12 cellular contexts compared by ENCODE assay signal in the genomic region with DNA sequence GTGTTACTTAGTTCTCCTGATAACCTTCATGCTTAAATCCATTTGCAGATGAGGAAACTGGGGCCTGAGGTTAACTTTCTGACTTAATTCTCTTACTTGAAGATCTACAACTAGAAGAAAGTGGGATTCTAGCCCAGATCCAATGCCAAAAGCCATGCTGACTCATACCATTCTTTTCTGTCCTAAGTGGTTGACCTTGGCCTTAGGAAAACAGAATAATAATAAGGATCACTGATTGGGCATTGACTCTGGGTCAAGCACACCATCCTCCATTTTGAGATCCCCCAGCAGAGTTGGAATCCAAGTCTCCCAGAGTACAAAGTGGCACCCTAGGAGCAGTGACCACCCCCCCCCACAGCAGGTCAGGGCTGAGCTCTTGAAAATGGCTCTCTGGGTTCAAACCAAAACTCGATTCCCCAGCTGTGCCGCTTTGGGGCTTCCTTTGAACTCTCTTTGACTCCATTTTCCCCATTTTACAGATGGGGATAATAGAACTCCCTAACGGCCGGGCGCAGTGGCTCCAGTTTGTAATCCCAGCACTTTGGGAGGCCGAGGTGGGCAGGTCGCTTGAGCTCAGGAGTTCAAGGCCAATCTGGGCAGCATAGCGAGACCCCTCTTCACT. TPM values are rescaled to one million over a fixed set of nuclear protein-coding genes. Genes with fewer than 3 reads are reported as not detected.
DNase-seq lines count a peak whose midpoint lies in the region; ATAC-seq and TF ChIP-seq lines count a peak whose summit lies in the region.
"Had no signal": no experiment of that assay in that cellular context is flagged by ENCODE, and none has a peak within 500 bp of the region (broad histone marks: within the 10 kb centered on the region; RNA-seq: fewer than 3 reads in every experiment).

No MANE protein-coding gene starts in this region.

- POLR2A ChIA-PET in MCF 10A (lab: Yijun Ruan, JAX): interaction anchor here (0.6 to 1.0 kb wide), 2 partner anchors 14 to 289 kb away, joined by 4 to 6 read pairs; no protein-coding TSS in a partner anchor
- POLR2A ChIA-PET in WTC11 (lab: Charles Lee): no interaction called here

- dilution Hi-C loops in mammary epithelial cell (cut with HindIII; ENCODE audit: low sequenced_read_pairs): no loop called here

- DNase-seq in MCF 10A (ENCODE audit: unreplicated experiment): peak; percentile 78
- DNase-seq in mammary epithelial cell: no peak
- DNase-seq in WTC11 (ENCODE audit: low spot score): no peak
- peak; percentile 82 to 91 for DNase-seq in foreskin fibroblast
- peak; percentile 37 for DNase-seq in ureter (ENCODE audit: low spot score)
- no peak for DNase-seq in NCI-H2029 (lab: John Stamatoyannopoulos, UW)
- DNase-seq: activated naive CD4-positive, alpha-beta T cell treated with anti-CD3 and anti-CD28 coated beads, Interleukin-2, amount 50 U/mL, for 16 hours; effector CD8-positive, alpha-beta T cell had no signal

- H3K4me2 ChIP-seq in mammary epithelial cell (ENCODE audit: insufficient read depth, low read depth, low read length): no peak overlapping the region

- in situ Hi-C loops in mammary epithelial cell (cut with MboI; ENCODE audit: low sequenced_read_pairs in 2 of 2): no loop called here

- ATAC-seq in WTC11 (no peak), GM21381 (IDR thresholded peaks at IDR 0.05; ENCODE audit: unreplicated experiment) (no peak), GM21619 (IDR thresholded peaks at IDR 0.05; ENCODE audit: unreplicated experiment) (no peak)
- ATAC-seq: Right ventricle myocardium inferior had no signal

- H3K4me1 Mint-ChIP-seq in MCF 10A (ENCODE audit: insufficient read depth, unreplicated experiment) (peaks cover 12% of the 10 kb centered on the region), WTC11 (peaks cover 31% of the 10 kb centered on the region)

- no peak overlapping the region for H3K27ac ChIP-seq in mammary epithelial cell (ENCODE audit: insufficient read depth, low read depth, low read length)

- H3K9me3 Mint-ChIP-seq in MCF 10A (ENCODE audit: unreplicated experiment): no peaks in the 10 kb centered on the region
- H3K9me3 Mint-ChIP-seq in WTC11: no peaks in the 10 kb centered on the region

- TF ChIP-seq CTCF in MCF 10A (IDR thresholded peaks at IDR 0.05; ENCODE audit: unreplicated experiment) (no peak), mammary epithelial cell (conservative IDR thresholded peaks at IDR 0.05 in 1 of 2, IDR thresholded peaks at IDR 0.05 in 1 of 2; ENCODE audit: extremely low read depth in 1 of 2, insufficient read depth in 1 of 2, low read depth in 1 of 2, low read length in 2 of 2) (no peak), WTC11 (IDR thresholded peaks at IDR 0.05) (no peak), foreskin fibroblast (IDR thresholded peaks at IDR 0.05; ENCODE audit: low read depth, low read length) (no peak)

- H3K4me3 ChIP-seq in mammary epithelial cell (replicated peaks in 1 of 3; ENCODE audit: insufficient read depth in 1 of 3, low read depth in 2 of 3, low read length in 3 of 3) (no peak overlapping the region), foreskin fibroblast (ENCODE audit: low read depth in 1 of 2, low read length in 2 of 2) (no peak overlapping the region)

- H3K27me3 ChIP-seq in mammary epithelial cell (ENCODE audit: insufficient read depth, low read length): no peaks in the 10 kb centered on the region

- no peak overlapping the region for H3K27ac Mint-ChIP-seq in MCF 10A (ENCODE audit: low read depth, unreplicated experiment)
- H3K27ac Mint-ChIP-seq in WTC11: no peak overlapping the region; the same call in 1 of the 2 replicates
- H3K27ac Mint-ChIP-seq: B cell had no signal

- no TSS peak for BruUV-seq in MCF 10A (replicated peaks; lab: Mats Ljungman, UMichigan)
- BruUV-seq in mammary epithelial cell (replicated peaks; lab: Mats Ljungman, UMichigan): no TSS peak

- no peaks in the 10 kb centered on the region for H3K36me3 ChIP-seq in mammary epithelial cell (ENCODE audit: insufficient read depth, low read length)

- no peaks in the 10 kb centered on the region for H3K9me3 ChIP-seq in mammary epithelial cell (replicated peaks; ENCODE audit: insufficient read depth, low read length)

- H2AFZ ChIP-seq in mammary epithelial cell (ENCODE audit: low read depth, low read length): no peak overlapping the region

- WGBS in mammary epithelial cell (ENCODE audit: low coverage, missing lambda C conversion rate): 98% methylated on average over 8 of the region's 8 CpGs

- H3K36me3 Mint-ChIP-seq in MCF 10A (ENCODE audit: insufficient read depth, unreplicated experiment) (no peaks in the 10 kb centered on the region), WTC11 (no peaks in the 10 kb centered on the region)

- no peak overlapping the region for H3K9ac ChIP-seq in mammary epithelial cell (ENCODE audit: insufficient read depth, low read length)

- H3K79me2 ChIP-seq in mammary epithelial cell (ENCODE audit: insufficient read depth, low read length): no peaks in the 10 kb centered on the region

- H3K27me3 Mint-ChIP-seq in MCF 10A (ENCODE audit: insufficient read depth, unreplicated experiment) (no peaks in the 10 kb centered on the region), WTC11 (ENCODE audit: low read depth) (no peaks in the 10 kb centered on the region)
- H3K27me3 Mint-ChIP-seq: B cell had no signal

- no peaks in the 10 kb centered on the region for H4K20me1 ChIP-seq in mammary epithelial cell (ENCODE audit: insufficient read depth, low read length)

- H3K4me3 Mint-ChIP-seq in MCF 10A (ENCODE audit: unreplicated experiment): no peak overlapping the region
- H3K4me3 Mint-ChIP-seq in WTC11: no peak overlapping the region
- H3K4me3 Mint-ChIP-seq: B cell had no signal

- H3K4me1 ChIP-seq in mammary epithelial cell (ENCODE audit: insufficient read depth, low read length): peaks cover 3% of the 10 kb centered on the region

- CTCF ChIA-PET in MCF 10A (lab: Yijun Ruan, JAX): interaction anchor here (0.6 to 0.8 kb wide), 2 partner anchors 14 to 333 kb away, joined by 3 read pairs; no protein-coding TSS in a partner anchor
- CTCF ChIA-PET in mammary epithelial cell (lab: Charles Lee; ENCODE audit: low non-redundant PET): no interaction called here
- CTCF ChIA-PET in WTC11 (lab: Charles Lee): interaction anchor here (1.0 kb wide), 1 partner anchor 338 kb away, joined by 4 read pairs; no protein-coding TSS in a partner anchor

- intact Hi-C loops in MCF 10A (cut with micrococcal nuclease): no loop called here
- intact Hi-C loops in mammary epithelial cell (cut with micrococcal nuclease): no loop called here

TF ChIP-seq in WTC11, 78 proteins besides CTCF, POLR2A, EP300 and RAD21:
- TF ChIP-seq ZNF121 (CRISPR knock-in tag; IDR thresholded peaks at IDR 0.05) (peak; percentile 47; the same call in 1 of the 2 replicates), IRF2 (CRISPR knock-in tag; IDR thresholded peaks at IDR 0.05; ENCODE audit: borderline replicate concordance, low read depth) (no peak)

RNA-seq across cellular contexts. Expression of a gene that starts 12.8 kb away (rescaled TPM):
- total RNA-seq in MCF 10A (2022): 42.9 and 49.3 TPM in 2 replicates
- 10 to 100 TPM; 30.8 to 39.8 TPM for total RNA-seq in mammary epithelial cell
- 8.7 TPM for polyA plus RNA-seq in mammary epithelial cell
- 63.7 TPM for polyA minus RNA-seq in mammary epithelial cell
- 75.6 to 84.0 TPM (median 77.7 TPM) in 3 replicates for total RNA-seq in WTC11 (2021)
- total RNA-seq in ureter: 80.7 TPM

Comparison
In these comparisons a context has a peak if more than half of its experiments do, and no peak if none do; other contexts are left out.
1. DNase-seq: peak in MCF 10A (single experiment), foreskin fibroblast (2 of 2) and ureter (single experiment); none in mammary epithelial cell (single experiment), WTC11 (single experiment) and NCI-H2029 (single experiment).